Comparison of ENCODE assay signal across 1 cellular context in the genomic region with DNA sequence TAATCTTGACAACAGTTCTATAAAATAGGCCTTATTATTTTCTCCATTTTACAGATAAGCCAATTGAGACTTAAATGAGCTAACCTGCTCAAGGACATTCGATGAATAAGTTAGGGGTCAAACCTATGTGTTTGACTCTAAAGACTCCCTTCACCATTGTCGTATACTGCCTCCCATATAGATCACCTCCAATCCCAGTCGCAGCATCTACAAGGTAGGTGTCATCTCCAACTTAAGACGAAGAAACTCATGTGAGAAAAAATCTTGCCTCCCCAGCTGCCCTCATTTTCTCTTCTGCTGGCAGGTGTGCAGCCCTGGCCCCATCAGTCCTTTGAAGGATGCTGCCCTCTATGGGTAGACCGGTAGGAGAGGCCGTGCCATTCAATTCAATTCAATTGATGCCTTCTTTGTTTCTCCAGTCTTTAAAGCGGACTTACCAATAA.
TF ChIP-seq lines count a peak whose summit lies in the region.

No MANE protein-coding gene starts in this region.

TF ChIP-seq in GM23338, 12 proteins besides CTCF, POLR2A, EP300 and RAD21 (continued from another document):
- no peak for TF ChIP-seq POLR2AphosphoS5 (IDR thresholded peaks at IDR 0.05; ENCODE audit: low read depth)
- no peak for TF ChIP-seq EZH2phosphoT487 (IDR thresholded peaks at IDR 0.05; ENCODE audit: unreplicated experiment)
- no peak for TF ChIP-seq NANOG (IDR thresholded peaks at IDR 0.05; ENCODE audit: borderline replicate concordance)
- no peak for TF ChIP-seq ZNF331 (CRISPR knock-in tag; IDR thresholded peaks at IDR 0.05; ENCODE audit: low read depth)
- no peak for TF ChIP-seq EZH2 (IDR thresholded peaks at IDR 0.05; ENCODE audit: low read depth, unreplicated experiment)
- TF ChIP-seq, protein P1, sequence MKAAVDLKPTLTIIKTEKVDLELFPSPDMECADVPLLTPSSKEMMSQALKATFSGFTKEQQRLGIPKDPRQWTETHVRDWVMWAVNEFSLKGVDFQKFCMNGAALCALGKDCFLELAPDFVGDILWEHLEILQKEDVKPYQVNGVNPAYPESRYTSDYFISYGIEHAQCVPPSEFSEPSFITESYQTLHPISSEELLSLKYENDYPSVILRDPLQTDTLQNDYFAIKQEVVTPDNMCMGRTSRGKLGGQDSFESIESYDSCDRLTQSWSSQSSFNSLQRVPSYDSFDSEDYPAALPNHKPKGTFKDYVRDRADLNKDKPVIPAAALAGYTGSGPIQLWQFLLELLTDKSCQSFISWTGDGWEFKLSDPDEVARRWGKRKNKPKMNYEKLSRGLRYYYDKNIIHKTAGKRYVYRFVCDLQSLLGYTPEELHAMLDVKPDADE (IDR thresholded peaks at IDR 0.05), result no peak
- no peak for TF ChIP-seq CREB1 (CRISPR knock-in tag; IDR thresholded peaks at IDR 0.05; ENCODE audit: low read depth)
- TF ChIP-seq STAT1 (IDR thresholded peaks at IDR 0.05; ENCODE audit: unreplicated experiment), result no peak
- TF ChIP-seq, protein P2, sequence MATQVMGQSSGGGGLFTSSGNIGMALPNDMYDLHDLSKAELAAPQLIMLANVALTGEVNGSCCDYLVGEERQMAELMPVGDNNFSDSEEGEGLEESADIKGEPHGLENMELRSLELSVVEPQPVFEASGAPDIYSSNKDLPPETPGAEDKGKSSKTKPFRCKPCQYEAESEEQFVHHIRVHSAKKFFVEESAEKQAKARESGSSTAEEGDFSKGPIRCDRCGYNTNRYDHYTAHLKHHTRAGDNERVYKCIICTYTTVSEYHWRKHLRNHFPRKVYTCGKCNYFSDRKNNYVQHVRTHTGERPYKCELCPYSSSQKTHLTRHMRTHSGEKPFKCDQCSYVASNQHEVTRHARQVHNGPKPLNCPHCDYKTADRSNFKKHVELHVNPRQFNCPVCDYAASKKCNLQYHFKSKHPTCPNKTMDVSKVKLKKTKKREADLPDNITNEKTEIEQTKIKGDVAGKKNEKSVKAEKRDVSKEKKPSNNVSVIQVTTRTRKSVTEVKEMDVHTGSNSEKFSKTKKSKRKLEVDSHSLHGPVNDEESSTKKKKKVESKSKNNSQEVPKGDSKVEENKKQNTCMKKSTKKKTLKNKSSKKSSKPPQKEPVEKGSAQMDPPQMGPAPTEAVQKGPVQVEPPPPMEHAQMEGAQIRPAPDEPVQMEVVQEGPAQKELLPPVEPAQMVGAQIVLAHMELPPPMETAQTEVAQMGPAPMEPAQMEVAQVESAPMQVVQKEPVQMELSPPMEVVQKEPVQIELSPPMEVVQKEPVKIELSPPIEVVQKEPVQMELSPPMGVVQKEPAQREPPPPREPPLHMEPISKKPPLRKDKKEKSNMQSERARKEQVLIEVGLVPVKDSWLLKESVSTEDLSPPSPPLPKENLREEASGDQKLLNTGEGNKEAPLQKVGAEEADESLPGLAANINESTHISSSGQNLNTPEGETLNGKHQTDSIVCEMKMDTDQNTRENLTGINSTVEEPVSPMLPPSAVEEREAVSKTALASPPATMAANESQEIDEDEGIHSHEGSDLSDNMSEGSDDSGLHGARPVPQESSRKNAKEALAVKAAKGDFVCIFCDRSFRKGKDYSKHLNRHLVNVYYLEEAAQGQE (IDR thresholded peaks at IDR 0.05; ENCODE audit: unreplicated experiment), result no peak
